Comparison of ENCODE assay signal across 13 cellular contexts in genomic region chr12:67981236-67982164, GRCh38. TPM values are rescaled to one million over a fixed set of nuclear protein-coding genes. Genes with fewer than 3 reads are reported as not detected.
DNase-seq lines count a peak whose midpoint lies in the region; ATAC-seq, FAIRE-seq and TF ChIP-seq lines count a peak whose summit lies in the region.
"Had no signal": no experiment of that assay in that cellular context is flagged by ENCODE, and none has a peak within 500 bp of the region (broad histone marks: within the 10 kb centered on the region; RNA-seq: fewer than 3 reads in every experiment).

No MANE protein-coding gene starts in this region.

- TF ChIP-seq CTCF in BJ (IDR thresholded peaks at IDR 0.05; ENCODE audit: insufficient read depth, low read depth, low read length): no peak

- H3K27me3 ChIP-seq in BJ (ENCODE audit: control insufficient read depth, insufficient read depth, low read length): no peaks in the 10 kb centered on the region
- H3K27me3 ChIP-seq in mesendoderm (ENCODE audit: insufficient read depth, low read length, poor library complexity): no peaks in the 10 kb centered on the region
- H3K27me3 ChIP-seq: upper lobe of right lung had no signal

- H3K27ac ChIP-seq in mesendoderm (ENCODE audit: low read depth, low read length): no peak overlapping the region
- H3K27ac ChIP-seq: upper lobe of right lung had no signal

- H3K4ac ChIP-seq in mesendoderm (ENCODE audit: low read depth, low read length): no peak overlapping the region

- H3K9ac ChIP-seq in mesendoderm (ENCODE audit: low read length): no peak overlapping the region

- no peak overlapping the region for H4K5ac ChIP-seq in mesendoderm (ENCODE audit: low read length)

- H3K4me2 ChIP-seq in mesendoderm (ENCODE audit: low read length): no peak overlapping the region

- no CpG with 5 or more reads among the region's 4 CpGs for WGBS in mesendoderm (ENCODE audit: extremely low coverage, insufficient coverage, low lambda C conversion rate)

- no peak overlapping the region for H3K23ac ChIP-seq in mesendoderm (ENCODE audit: low read length)

- peak; percentile 77 for DNase-seq in BJ (ENCODE audit: low read depth)
- DNase-seq in HTR-8/SVneo (ENCODE audit: insufficient read length, low spot score): peak; percentile 33
- peak; percentile 30 for DNase-seq in amniotic stem cell (lab: John Stamatoyannopoulos, UW)
- peak; percentile 78 for DNase-seq in mesendoderm
- no peak for DNase-seq in activated T-cell treated with anti-CD3 and anti-CD28 coated beads, Interleukin-2, amount 50 U/mL, for 1 hour
- DNase-seq in OCI-M2 (lab: John Stamatoyannopoulos, UW; ENCODE audit: unreplicated experiment): no peak
- no peak for DNase-seq in left ventricle myocardium superior
- DNase-seq: activated gamma-delta T cell; NCI-H187 treated with DMSO at 0.1 percent for 48 hours; stimulated activated CD4-positive, alpha-beta T cell treated with anti-CD3 and anti-CD28 coated beads, Interleukin-2, amount 100 ng/mL, for 24 hours; upper lobe of right lung had no signal

- FAIRE-seq in HTR-8/SVneo (lab: Jason Lieb, UNC): no peak

- intact Hi-C loops in left ventricle myocardium superior (cut with micrococcal nuclease): no loop called here

- no peak overlapping the region for H4K8ac ChIP-seq in mesendoderm (ENCODE audit: low read depth, low read length)

- no peaks in the 10 kb centered on the region for H3K79me1 ChIP-seq in mesendoderm (ENCODE audit: low read length)

- no peak overlapping the region for H2BK120ac ChIP-seq in mesendoderm (ENCODE audit: low read depth, low read length)

- H2BK5ac ChIP-seq in mesendoderm (ENCODE audit: low read length): no peak overlapping the region

- H3K36me3 ChIP-seq in BJ (ENCODE audit: control insufficient read depth, insufficient read depth, low read length): no peaks in the 10 kb centered on the region
- H3K36me3 ChIP-seq in mesendoderm (ENCODE audit: control insufficient read depth, insufficient read depth, low read length): no peaks in the 10 kb centered on the region
- H3K36me3 ChIP-seq: upper lobe of right lung had no signal

- POLR2A ChIA-PET in BJ (lab: Charles Lee): no interaction called here

- no peak overlapping the region for H2AK5ac ChIP-seq in mesendoderm (ENCODE audit: low read length)

- H3K4me1 ChIP-seq in mesendoderm (ENCODE audit: control insufficient read depth, low read depth, low read length): no peaks in the 10 kb centered on the region
- H3K4me1 ChIP-seq: upper lobe of right lung had no signal

- ATAC-seq in GM21717 (IDR thresholded peaks at IDR 0.05; ENCODE audit: unreplicated experiment): no peak
- ATAC-seq in left ventricle myocardium superior: no peak
- ATAC-seq: upper lobe of right lung had no signal

- H3K56ac ChIP-seq in mesendoderm (ENCODE audit: low read length): no peak overlapping the region

- H2BK15ac ChIP-seq in mesendoderm (replicated peaks; ENCODE audit: low read depth): no peak overlapping the region

- H3K4me3 ChIP-seq in BJ (ENCODE audit: low read depth, low read length): no peak overlapping the region
- H3K4me3 ChIP-seq in mesendoderm (ENCODE audit: low read length): no peak overlapping the region
- H3K4me3 ChIP-seq: upper lobe of right lung had no signal

- CTCF ChIA-PET in BJ (lab: Yijun Ruan, JAX): no interaction called here

- no peaks in the 10 kb centered on the region for H3K79me2 ChIP-seq in mesendoderm (ENCODE audit: control insufficient read depth, insufficient read depth, low read length)

- no peak overlapping the region for H3K18ac ChIP-seq in mesendoderm (ENCODE audit: low read length)

RNA-seq across cellular contexts. Expression of gene IFNG-AS1, which starts 7.7 kb away (rescaled TPM):
- not detected in 2 replicates for polyA plus RNA-seq in BJ (2011; rRNA removed)
- not detected in 2 replicates for polyA minus RNA-seq in BJ (2011; rRNA and poly(A)+ RNA removed)
- polyA plus RNA-seq in mesendoderm (2013, experiment 1 of 2): not detected
- polyA plus RNA-seq in mesendoderm (2013, experiment 2 of 2): not detected
- total RNA-seq in left ventricle myocardium superior: not detected
- total RNA-seq: mesenteric fat pad, upper lobe of right lung had no signal

Comparison
In these comparisons a context has a peak if more than half of its experiments do, and no peak if none do; other contexts are left out.
1. DNase-seq: peak in BJ (single experiment), HTR-8/SVneo (single experiment), amniotic stem cell (single experiment) and mesendoderm (single experiment); none in activated T-cell treated with anti-CD3 and anti-CD28 coated beads, Interleukin-2, amount 50 U/mL, for 1 hour (single experiment), OCI-M2 (single experiment) and left ventricle myocardium superior (single experiment).